ENCODE assay signal across 9 cellular contexts in the genomic region with DNA sequence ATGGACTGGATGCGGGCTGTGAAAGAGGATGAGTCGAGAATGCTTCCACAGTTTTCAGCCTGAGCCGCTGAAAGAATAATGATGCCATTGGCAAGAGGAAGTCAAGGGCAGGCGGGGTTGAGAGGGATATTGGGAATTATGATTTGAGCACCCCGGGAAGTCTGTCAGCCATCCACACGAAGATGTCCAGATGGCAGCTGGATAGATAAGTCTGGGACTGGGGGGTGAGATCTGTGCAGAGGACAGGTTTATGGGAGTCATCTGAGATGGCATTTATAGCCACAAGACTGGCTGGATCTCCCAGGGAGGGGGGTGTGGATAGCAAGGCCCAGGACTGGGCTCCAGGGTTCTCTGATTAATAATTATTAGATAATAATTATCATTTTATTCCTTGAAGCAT. TPM values are rescaled to one million over a fixed set of nuclear protein-coding genes. Genes with fewer than 3 reads are reported as not detected.
DNase-seq lines count a peak whose midpoint lies in the region; ATAC-seq, FAIRE-seq and TF ChIP-seq lines count a peak whose summit lies in the region.
"Had no signal": no experiment of that assay in that cellular context is flagged by ENCODE, and none has a peak within 500 bp of the region (broad histone marks: within the 10 kb centered on the region; RNA-seq: fewer than 3 reads in every experiment).

No MANE protein-coding gene starts in this region.

- H3K4me3 ChIP-seq in HepG2 (replicated peaks in 1 of 3; ENCODE audit: insufficient read depth in 1 of 3, low read depth in 2 of 3, low read length in 3 of 3) (no peak overlapping the region), right lobe of liver (no peak overlapping the region), dorsolateral prefrontal cortex (peak overlapping the region in 51 of 59 donors; percentile 0 to 59 (median 39)), pancreas (no peak overlapping the region), vagina (no peak overlapping the region)

- H3K27ac ChIP-seq in HepG2 (ENCODE audit: extremely low read length, insufficient read depth, low read length) = no peak overlapping the region
- peak overlapping the region in 1 of 3 donors; percentile 1 for H3K27ac ChIP-seq in right lobe of liver
- peak overlapping the region in 54 of 59 donors; percentile 58 to 100 (median 93) for H3K27ac ChIP-seq in dorsolateral prefrontal cortex
- peak overlapping the region; percentile 52 to 87 (median 68) for H3K27ac ChIP-seq in pancreas
- H3K27ac ChIP-seq in vagina = peak overlapping the region; percentile 87

- FAIRE-seq in HepG2 (lab: Jason Lieb, UNC) = no peak
- no peak for FAIRE-seq in pancreas (lab: Jason Lieb, UNC)
- no peak for FAIRE-seq in GM19239 (lab: Jason Lieb, UNC)

- POLR2A ChIA-PET in HepG2 (lab: Yijun Ruan, JAX) = interaction anchor here (0.7 to 1.5 kb wide), 5 partner anchors 10 to 173 kb away, joined by 3 to 19 read pairs (median 4); a partner anchor contains a TSS

- CTCF ChIA-PET in HepG2 (lab: Yijun Ruan, JAX; ENCODE audit: low intra/inter-chr PET ratio, low total read pairs) = no interaction called here

- TF ChIP-seq CTCF in HepG2 (CRISPR knock-in tag; IDR thresholded peaks at IDR 0.05) (no peak), right lobe of liver (IDR thresholded peaks at IDR 0.05) (no peak), dorsolateral prefrontal cortex (IDR thresholded peaks at IDR 0.05 in 54 of 56, conservative IDR thresholded peaks at IDR 0.05 in 2 of 56; ENCODE audit: low read depth in 1 of 56, partially characterized antibody in 56 of 56) (no peak), pancreas (IDR thresholded peaks at IDR 0.05) (no peak), vagina (IDR thresholded peaks at IDR 0.05) (no peak)

- TF ChIP-seq RAD21 in HepG2 (CRISPR knock-in tag; IDR thresholded peaks at IDR 0.05) = no peak

- no TSS peak for BruUV-seq in HepG2 (replicated peaks; lab: Mats Ljungman, UMichigan)

- no peak for DNase-seq in HepG2 (ENCODE audit: low spot score)
- no peak for DNase-seq in right lobe of liver
- no peak for DNase-seq in dorsolateral prefrontal cortex
- no peak for DNase-seq in pancreas
- DNase-seq in vagina (ENCODE audit: extremely low spot score in 2 of 2) = no peak
- no peak for DNase-seq in GM19239 (ENCODE audit: insufficient read length, low spot score)
- no peak for DNase-seq in activated effector memory CD4-positive, alpha-beta T cell treated with anti-CD3 and anti-CD28 coated beads, Interleukin-2, amount 50 U/mL, for 16 hours
- DNase-seq: NCI-H1092 had no signal

- peaks cover 44% of the 10 kb centered on the region for H3K4me1 ChIP-seq in HepG2 (ENCODE audit: insufficient read depth, low read length)
- peaks cover 0 to 14% (median 0%) of the 10 kb centered on the region in 4 donors for H3K4me1 ChIP-seq in right lobe of liver
- peaks cover 19 to 41% (median 34%) of the 10 kb centered on the region in 3 donors for H3K4me1 ChIP-seq in pancreas
- peaks cover 43% of the 10 kb centered on the region for H3K4me1 ChIP-seq in vagina

- TF ChIP-seq POLR2A in HepG2 (IDR thresholded peaks at IDR 0.05; ENCODE audit: insufficient read depth in 1 of 2, low read depth in 2 of 2, low read length in 2 of 2) (no peak), right lobe of liver (IDR thresholded peaks at IDR 0.05) (no peak), vagina (IDR thresholded peaks at IDR 0.05) (no peak)

- H3K27me3 ChIP-seq in HepG2 (ENCODE audit: control insufficient read depth in 1 of 2, insufficient read depth in 2 of 2, low read length in 2 of 2) (no peaks in the 10 kb centered on the region), right lobe of liver (no peaks in the 10 kb centered on the region), dorsolateral prefrontal cortex (no peaks in the 10 kb centered on the region), pancreas (no peaks in the 10 kb centered on the region), vagina (no peaks in the 10 kb centered on the region)

- peak overlapping the region; percentile 77; the same call in 1 of the 2 replicates for H3K4me2 ChIP-seq in HepG2 (ENCODE audit: low read depth, low read length)

- H3K36me3 ChIP-seq in HepG2 (replicated peaks in 1 of 2; ENCODE audit: control insufficient read depth in 1 of 2, insufficient read depth in 2 of 2, low read length in 2 of 2) = no peaks in the 10 kb centered on the region
- H3K36me3 ChIP-seq in right lobe of liver = no peaks in the 10 kb centered on the region
- H3K36me3 ChIP-seq in pancreas = no peaks in the 10 kb centered on the region
- H3K36me3 ChIP-seq in vagina = no peaks in the 10 kb centered on the region

- ATAC-seq in HepG2 (no peak), right lobe of liver (no peak), pancreas (no peak), GM21390 (IDR thresholded peaks at IDR 0.05; ENCODE audit: unreplicated experiment) (no peak)

- 91% methylated on average over 6 of the region's 6 CpGs for WGBS in HepG2 (ENCODE audit: low lambda C conversion rate)
- 72% methylated on average over 5 of the region's 6 CpGs for WGBS in right lobe of liver (ENCODE audit: insufficient coverage, low coverage, low lambda C conversion rate, missing lambda C conversion rate)
- 64 to 65% methylated on average over 6 of the region's 6 CpGs for WGBS in pancreas, 2 donors

- H3K9ac ChIP-seq in HepG2 (ENCODE audit: insufficient read depth, low read depth, low read length) = no peak overlapping the region

- H2AFZ ChIP-seq in HepG2 (ENCODE audit: low read length) = no peak overlapping the region

- in situ Hi-C loops in HepG2 (cut with HindIII; ENCODE audit: extremely low pct_ligation_motif_present, low pct_unique_long_range_greater_than_20kb) = no loop called here

- intact Hi-C loops in HepG2 (cut with micrococcal nuclease; ENCODE audit: unreplicated experiment) (loop anchor here (10.0 kb wide), 1 partner anchor 124 kb away; a partner anchor contains a TSS), right lobe of liver (cut with DNase I) (no loop called here), dorsolateral prefrontal cortex (cut with DNase I) (no loop called here), pancreas (cut with DNase I) (no loop called here), vagina (cut with DNase I) (no loop called here)

- H3K9me3 ChIP-seq in HepG2 (ENCODE audit: low read length) (no peaks in the 10 kb centered on the region), right lobe of liver (no peaks in the 10 kb centered on the region), pancreas (no peaks in the 10 kb centered on the region), vagina (no peaks in the 10 kb centered on the region)

- no peaks in the 10 kb centered on the region for H3K79me2 ChIP-seq in HepG2 (ENCODE audit: insufficient read depth, low read length)

- TF ChIP-seq EP300 in HepG2 (IDR thresholded peaks at IDR 0.05; ENCODE audit: low read depth in 2 of 2, low read length in 2 of 2) (no peak), HepG2 (CRISPR knock-in tag; IDR thresholded peaks at IDR 0.05; ENCODE audit: borderline replicate concordance) (no peak)

- no peaks in the 10 kb centered on the region for H4K20me1 ChIP-seq in HepG2 (ENCODE audit: insufficient read depth, low read length)

RNA-seq across cellular contexts. Expression of a gene that starts 5.1 kb away (rescaled TPM):
- 217 and 245 TPM in 2 replicates for total RNA-seq in HepG2 (2016; rRNA removed; fragmentation: Illumina TruSeq; extraction: Trizol)
- 46.5 and 48.4 TPM in 2 replicates for total RNA-seq in HepG2 (2016; cell fraction: cytosol; rRNA removed; fragmentation: Illumina TruSeq; extraction: Trizol; ENCODE audit: low read depth)
- total RNA-seq in HepG2 (2016; cell fraction: insoluble cytoplasmic fraction; rRNA removed; fragmentation: Illumina TruSeq; extraction: Trizol) = 218 and 244 TPM in 2 replicates
- 61.0 and 67.1 TPM in 2 replicates for total RNA-seq in HepG2 (2016; cell fraction: membrane; rRNA removed; fragmentation: Illumina TruSeq; extraction: Trizol)
- total RNA-seq in HepG2 (2016; cell fraction: nucleus; rRNA removed; fragmentation: Illumina TruSeq; extraction: Trizol) = 112 and 121 TPM in 2 replicates
- 81.1 and 83.3 TPM in 2 replicates for polyA plus RNA-seq in HepG2 (2011; rRNA removed)
- polyA plus RNA-seq in HepG2 (2011; cell fraction: cytosol; rRNA removed) = 91.1 and 93.1 TPM in 2 replicates
- polyA plus RNA-seq in HepG2 (2011; cell fraction: nucleus; rRNA removed) = 60.8 and 70.1 TPM in 2 replicates
- polyA plus RNA-seq in HepG2 (2012) = 137 and 145 TPM in 2 replicates
- polyA plus RNA-seq in HepG2 (2016; cell fraction: cytosol; fragmentation: Illumina TruSeq; extraction: Trizol; ENCODE audit: low read depth) = 30.4 and 33.4 TPM in 2 replicates
- polyA plus RNA-seq in HepG2 (2016; cell fraction: insoluble cytoplasmic fraction; fragmentation: Illumina TruSeq; extraction: Trizol; ENCODE audit: low read depth) = 276 and 284 TPM in 2 replicates
- 43.9 and 49.3 TPM in 2 replicates for polyA plus RNA-seq in HepG2 (2016; cell fraction: membrane; fragmentation: Illumina TruSeq; extraction: Trizol; ENCODE audit: low read depth)
- polyA plus RNA-seq in HepG2 (2016; cell fraction: nucleus; fragmentation: Illumina TruSeq; extraction: Trizol; ENCODE audit: insufficient read depth, low read depth) = 175 and 176 TPM in 2 replicates
- polyA minus RNA-seq in HepG2 (2011; rRNA and poly(A)+ RNA removed; ENCODE audit: low replicate concordance) = 195 and 711 TPM in 2 replicates
- polyA minus RNA-seq in HepG2 (2011; cell fraction: cytosol; rRNA and poly(A)+ RNA removed) = 90.4 and 98.8 TPM in 2 replicates
- 84.3 and 104 TPM in 2 replicates for polyA minus RNA-seq in HepG2 (2011; cell fraction: nucleus; rRNA and poly(A)+ RNA removed)
- total RNA-seq in right lobe of liver = 100 to 1,000 TPM in 1 of 6 experiments, 10 to 100 TPM in 5; 27.6 to 110 (median 59.4) TPM
- 100 to 1,000 TPM in 118 of 120 experiments, 10 to 100 TPM in 2; 90.1 to 461 (median 151) TPM for total RNA-seq in dorsolateral prefrontal cortex
- total RNA-seq in pancreas = 10 to 100 TPM; 23.7 to 73.0 (median 39.3) TPM
- polyA plus RNA-seq in pancreas = 10 to 100 TPM; 34.2 to 37.6 TPM
- 91.3 TPM for total RNA-seq in vagina

RNA-seq across cellular contexts. Expression of a gene that starts 15.0 kb away (rescaled TPM):
- 34.5 and 39.6 TPM in 2 replicates for total RNA-seq in HepG2 (2016; rRNA removed; fragmentation: Illumina TruSeq; extraction: Trizol)
- 23.6 and 29.7 TPM in 2 replicates for total RNA-seq in HepG2 (2016; cell fraction: cytosol; rRNA removed; fragmentation: Illumina TruSeq; extraction: Trizol; ENCODE audit: low read depth)
- total RNA-seq in HepG2 (2016; cell fraction: insoluble cytoplasmic fraction; rRNA removed; fragmentation: Illumina TruSeq; extraction: Trizol) = 43.8 and 49.2 TPM in 2 replicates
- total RNA-seq in HepG2 (2016; cell fraction: membrane; rRNA removed; fragmentation: Illumina TruSeq; extraction: Trizol) = 16.2 and 21.8 TPM in 2 replicates
- total RNA-seq in HepG2 (2016; cell fraction: nucleus; rRNA removed; fragmentation: Illumina TruSeq; extraction: Trizol) = 22.4 and 29.3 TPM in 2 replicates
- 23.1 and 33.3 TPM in 2 replicates for polyA plus RNA-seq in HepG2 (2011; rRNA removed)
- polyA plus RNA-seq in HepG2 (2011; cell fraction: cytosol; rRNA removed) = 25.3 and 42.0 TPM in 2 replicates
- polyA plus RNA-seq in HepG2 (2011; cell fraction: nucleus; rRNA removed) = 93.7 and 126 TPM in 2 replicates
- polyA plus RNA-seq in HepG2 (2012) = 18.7 and 29.0 TPM in 2 replicates
- 25.1 and 25.8 TPM in 2 replicates for polyA plus RNA-seq in HepG2 (2016; cell fraction: cytosol; fragmentation: Illumina TruSeq; extraction: Trizol; ENCODE audit: low read depth)
- polyA plus RNA-seq in HepG2 (2016; cell fraction: insoluble cytoplasmic fraction; fragmentation: Illumina TruSeq; extraction: Trizol; ENCODE audit: low read depth) = 30.6 and 31.8 TPM in 2 replicates
- polyA plus RNA-seq in HepG2 (2016; cell fraction: membrane; fragmentation: Illumina TruSeq; extraction: Trizol; ENCODE audit: low read depth) = 19.9 and 25.0 TPM in 2 replicates
- polyA plus RNA-seq in HepG2 (2016; cell fraction: nucleus; fragmentation: Illumina TruSeq; extraction: Trizol; ENCODE audit: insufficient read depth, low read depth) = 40.3 and 41.4 TPM in 2 replicates
- 8.3 and 13.1 TPM in 2 replicates for polyA minus RNA-seq in HepG2 (2011; rRNA and poly(A)+ RNA removed; ENCODE audit: low replicate concordance)
- polyA minus RNA-seq in HepG2 (2011; cell fraction: cytosol; rRNA and poly(A)+ RNA removed) = 10.1 and 10.9 TPM in 2 replicates
- polyA minus RNA-seq in HepG2 (2011; cell fraction: nucleus; rRNA and poly(A)+ RNA removed) = 17.8 and 21.0 TPM in 2 replicates
- total RNA-seq in right lobe of liver = 100 to 1,000 TPM in 1 of 6 experiments, 10 to 100 TPM in 5; 12.3 to 219 (median 27.8) TPM
- 10 to 100 TPM; 13.2 to 50.7 (median 30.7) TPM for total RNA-seq in dorsolateral prefrontal cortex
- total RNA-seq in pancreas = 10 to 100 TPM; 26.0 to 37.8 (median 30.3) TPM
- polyA plus RNA-seq in pancreas = 100 to 1,000 TPM in 1 of 2 donors, 10 to 100 TPM in 1; 85.1 to 126 TPM
- total RNA-seq in vagina = 61.4 TPM

RNA-seq across cellular contexts. Expression of a gene that starts 25.6 kb away (rescaled TPM):
- total RNA-seq in HepG2 (2016; rRNA removed; fragmentation: Illumina TruSeq; extraction: Trizol) (not detected in 2 replicates), right lobe of liver (10 to 100 TPM in 1 of 6 experiments, 1 to 10 TPM in 5; 5.1 to 17.3 (median 8.1) TPM), dorsolateral prefrontal cortex (10 to 100 TPM in 39 of 120 experiments, 1 to 10 TPM in 81; 2.0 to 27.1 (median 8.4) TPM), pancreas (10 to 100 TPM in 2 of 6 donors, 1 to 10 TPM in 4; 1.9 to 16.3 (median 6.3) TPM), vagina (24.3 TPM)
- not detected in 2 replicates for total RNA-seq in HepG2 (2016; cell fraction: cytosol; rRNA removed; fragmentation: Illumina TruSeq; extraction: Trizol; ENCODE audit: low read depth)
- 0.30 TPM in 1 of 2 replicates, not detected in the other for total RNA-seq in HepG2 (2016; cell fraction: insoluble cytoplasmic fraction; rRNA removed; fragmentation: Illumina TruSeq; extraction: Trizol)
- total RNA-seq in HepG2 (2016; cell fraction: membrane; rRNA removed; fragmentation: Illumina TruSeq; extraction: Trizol) = 0.22 TPM in 1 of 2 replicates, not detected in the other
- not detected in 2 replicates for total RNA-seq in HepG2 (2016; cell fraction: nucleus; rRNA removed; fragmentation: Illumina TruSeq; extraction: Trizol)
- polyA plus RNA-seq in HepG2 (2011; rRNA removed) (0.16 and 0.29 TPM in 2 replicates), pancreas (10 to 100 TPM in 1 of 2 donors, 1 to 10 TPM in 1; 9.7 to 12.6 TPM)
- polyA plus RNA-seq in HepG2 (2011; cell fraction: cytosol; rRNA removed) = 0.11 and 0.15 TPM in 2 replicates
- 2.4 and 3.6 TPM in 2 replicates for polyA plus RNA-seq in HepG2 (2011; cell fraction: nucleus; rRNA removed)
- 0.40 and 0.93 TPM in 2 replicates for polyA plus RNA-seq in HepG2 (2012)
- not detected in 2 replicates for polyA plus RNA-seq in HepG2 (2016; cell fraction: cytosol; fragmentation: Illumina TruSeq; extraction: Trizol; ENCODE audit: low read depth)
- not detected in 2 replicates for polyA plus RNA-seq in HepG2 (2016; cell fraction: insoluble cytoplasmic fraction; fragmentation: Illumina TruSeq; extraction: Trizol; ENCODE audit: low read depth)
- 0.08 TPM in 1 of 2 replicates, not detected in the other for polyA plus RNA-seq in HepG2 (2016; cell fraction: membrane; fragmentation: Illumina TruSeq; extraction: Trizol; ENCODE audit: low read depth)
- 0.75 TPM in 1 of 2 replicates, not detected in the other for polyA plus RNA-seq in HepG2 (2016; cell fraction: nucleus; fragmentation: Illumina TruSeq; extraction: Trizol; ENCODE audit: insufficient read depth, low read depth)
- polyA minus RNA-seq in HepG2 (2011; rRNA and poly(A)+ RNA removed; ENCODE audit: low replicate concordance) = 0.76 and 0.91 TPM in 2 replicates
- polyA minus RNA-seq in HepG2 (2011; cell fraction: cytosol; rRNA and poly(A)+ RNA removed) = not detected in 2 replicates
- 0.12 and 1.3 TPM in 2 replicates for polyA minus RNA-seq in HepG2 (2011; cell fraction: nucleus; rRNA and poly(A)+ RNA removed)

RNA-seq across cellular contexts. Expression of a gene that starts 45.1 kb away (rescaled TPM):
- total RNA-seq in HepG2 (2016; rRNA removed; fragmentation: Illumina TruSeq; extraction: Trizol) (21.0 and 24.8 TPM in 2 replicates), right lobe of liver (10 to 100 TPM; 13.5 to 29.6 (median 18.9) TPM), dorsolateral prefrontal cortex (10 to 100 TPM; 14.9 to 41.9 (median 27.8) TPM), pancreas (10 to 100 TPM; 18.6 to 33.1 (median 25.8) TPM), vagina (27.7 TPM)
- total RNA-seq in HepG2 (2016; cell fraction: cytosol; rRNA removed; fragmentation: Illumina TruSeq; extraction: Trizol; ENCODE audit: low read depth) = 51.8 and 67.6 TPM in 2 replicates
- 18.2 and 26.1 TPM in 2 replicates for total RNA-seq in HepG2 (2016; cell fraction: insoluble cytoplasmic fraction; rRNA removed; fragmentation: Illumina TruSeq; extraction: Trizol)
- total RNA-seq in HepG2 (2016; cell fraction: membrane; rRNA removed; fragmentation: Illumina TruSeq; extraction: Trizol) = 40.6 and 48.2 TPM in 2 replicates
- 17.4 and 18.2 TPM in 2 replicates for total RNA-seq in HepG2 (2016; cell fraction: nucleus; rRNA removed; fragmentation: Illumina TruSeq; extraction: Trizol)
- polyA plus RNA-seq in HepG2 (2011; rRNA removed) (40.7 and 45.1 TPM in 2 replicates), pancreas (10 to 100 TPM; 74.6 to 78.7 TPM)
- 33.6 and 56.7 TPM in 2 replicates for polyA plus RNA-seq in HepG2 (2011; cell fraction: cytosol; rRNA removed)
- 175 and 197 TPM in 2 replicates for polyA plus RNA-seq in HepG2 (2011; cell fraction: nucleus; rRNA removed)
- 24.3 TPM in 2 replicates for polyA plus RNA-seq in HepG2 (2012)
- 59.1 and 73.2 TPM in 2 replicates for polyA plus RNA-seq in HepG2 (2016; cell fraction: cytosol; fragmentation: Illumina TruSeq; extraction: Trizol; ENCODE audit: low read depth)
- polyA plus RNA-seq in HepG2 (2016; cell fraction: insoluble cytoplasmic fraction; fragmentation: Illumina TruSeq; extraction: Trizol; ENCODE audit: low read depth) = 18.0 and 24.7 TPM in 2 replicates
- polyA plus RNA-seq in HepG2 (2016; cell fraction: membrane; fragmentation: Illumina TruSeq; extraction: Trizol; ENCODE audit: low read depth) = 41.3 and 42.8 TPM in 2 replicates
- 39.3 and 44.3 TPM in 2 replicates for polyA plus RNA-seq in HepG2 (2016; cell fraction: nucleus; fragmentation: Illumina TruSeq; extraction: Trizol; ENCODE audit: insufficient read depth, low read depth)
- polyA minus RNA-seq in HepG2 (2011; rRNA and poly(A)+ RNA removed; ENCODE audit: low replicate concordance) = 34.0 and 59.0 TPM in 2 replicates
- 15.5 and 17.8 TPM in 2 replicates for polyA minus RNA-seq in HepG2 (2011; cell fraction: cytosol; rRNA and poly(A)+ RNA removed)
- 14.8 and 16.0 TPM in 2 replicates for polyA minus RNA-seq in HepG2 (2011; cell fraction: nucleus; rRNA and poly(A)+ RNA removed)

RNA-seq across cellular contexts. Expression of a gene that starts 45.2 kb away (rescaled TPM):
- total RNA-seq in HepG2 (2016; rRNA removed; fragmentation: Illumina TruSeq; extraction: Trizol) (38.5 and 39.8 TPM in 2 replicates), right lobe of liver (10 to 100 TPM; 23.2 to 46.7 (median 32.1) TPM), dorsolateral prefrontal cortex (10 to 100 TPM; 29.9 to 74.4 (median 43.4) TPM), pancreas (10 to 100 TPM; 32.6 to 46.0 (median 38.4) TPM), vagina (38.8 TPM)
- 48.7 and 58.7 TPM in 2 replicates for total RNA-seq in HepG2 (2016; cell fraction: cytosol; rRNA removed; fragmentation: Illumina TruSeq; extraction: Trizol; ENCODE audit: low read depth)
- total RNA-seq in HepG2 (2016; cell fraction: insoluble cytoplasmic fraction; rRNA removed; fragmentation: Illumina TruSeq; extraction: Trizol) = 37.6 and 40.0 TPM in 2 replicates
- total RNA-seq in HepG2 (2016; cell fraction: membrane; rRNA removed; fragmentation: Illumina TruSeq; extraction: Trizol) = 48.0 and 62.5 TPM in 2 replicates
- 18.9 and 27.6 TPM in 2 replicates for total RNA-seq in HepG2 (2016; cell fraction: nucleus; rRNA removed; fragmentation: Illumina TruSeq; extraction: Trizol)
- polyA plus RNA-seq in HepG2 (2011; rRNA removed) (33.5 and 38.6 TPM in 2 replicates), pancreas (100 to 1,000 TPM in 1 of 2 donors, 10 to 100 TPM in 1; 69.7 to 115 TPM)
- 23.8 and 46.2 TPM in 2 replicates for polyA plus RNA-seq in HepG2 (2011; cell fraction: cytosol; rRNA removed)
- polyA plus RNA-seq in HepG2 (2011; cell fraction: nucleus; rRNA removed) = 106 and 113 TPM in 2 replicates
- 14.6 and 20.4 TPM in 2 replicates for polyA plus RNA-seq in HepG2 (2012)
- polyA plus RNA-seq in HepG2 (2016; cell fraction: cytosol; fragmentation: Illumina TruSeq; extraction: Trizol; ENCODE audit: low read depth) = 41.8 and 51.1 TPM in 2 replicates
- polyA plus RNA-seq in HepG2 (2016; cell fraction: insoluble cytoplasmic fraction; fragmentation: Illumina TruSeq; extraction: Trizol; ENCODE audit: low read depth) = 30.6 and 31.0 TPM in 2 replicates
- 38.0 and 47.3 TPM in 2 replicates for polyA plus RNA-seq in HepG2 (2016; cell fraction: membrane; fragmentation: Illumina TruSeq; extraction: Trizol; ENCODE audit: low read depth)
- 38.7 and 47.5 TPM in 2 replicates for polyA plus RNA-seq in HepG2 (2016; cell fraction: nucleus; fragmentation: Illumina TruSeq; extraction: Trizol; ENCODE audit: insufficient read depth, low read depth)
- polyA minus RNA-seq in HepG2 (2011; rRNA and poly(A)+ RNA removed; ENCODE audit: low replicate concordance) = 36.4 and 41.0 TPM in 2 replicates
- polyA minus RNA-seq in HepG2 (2011; cell fraction: cytosol; rRNA and poly(A)+ RNA removed) = 15.6 and 16.6 TPM in 2 replicates
- 25.8 and 28.7 TPM in 2 replicates for polyA minus RNA-seq in HepG2 (2011; cell fraction: nucleus; rRNA and poly(A)+ RNA removed)

Comparison
In these comparisons a context has a peak if more than half of its experiments do, and no peak if none do; other contexts are left out.
1. H3K4me3 ChIP-seq: peak in dorsolateral prefrontal cortex (51 of 59); none in HepG2 (0 of 3), right lobe of liver (0 of 3), pancreas (0 of 4) and vagina (0 of 2).